In genomic region chr2:47072018-47072691, GRCh38 we compare ENCODE assay signal across 8 cellular contexts.
DNase-seq lines count a peak whose midpoint lies in the region; ATAC-seq and TF ChIP-seq lines count a peak whose summit lies in the region.

No MANE protein-coding gene starts in this region.

- peak overlapping the region; percentile 58 for H3K9ac ChIP-seq in HCT116 (ENCODE audit: low read length)

- no peak for TF ChIP-seq POLR2A in HCT116 (IDR thresholded peaks at IDR 0.05; ENCODE audit: borderline replicate concordance, extremely low read depth, insufficient read depth, insufficient read length)

- intact Hi-C loops in HCT116 (cut with micrococcal nuclease): no loop called here

- peak overlapping the region; percentile 82 for H3K4me2 ChIP-seq in HCT116 (ENCODE audit: low read length)

- ATAC-seq in HCT116 (no peak), GM21528 (IDR thresholded peaks at IDR 0.05; ENCODE audit: low FRiP score, unreplicated experiment) (no peak), GM19455 (IDR thresholded peaks at IDR 0.05; ENCODE audit: unreplicated experiment) (no peak)

- H3K4me1 ChIP-seq in HCT116 (ENCODE audit: control insufficient read depth in 1 of 2, insufficient read depth in 2 of 2, low read length in 2 of 2) (peaks cover 66 to 100% of the 10 kb centered on the region in 2 experiments), SJSA1 (replicated peaks) (peaks cover 75% of the 10 kb centered on the region), neutrophil (ENCODE audit: control insufficient read depth in 1 of 2, insufficient read depth in 1 of 2, low read depth in 1 of 2, low read length in 1 of 2) (peaks cover 22 to 24% of the 10 kb centered on the region in 2 experiments)

- RAD21 ChIA-PET in HCT116 (lab: Charles Lee; ENCODE audit: low non-redundant PET in 1 of 2, low total read pairs in 2 of 2, uncharacterized antibody in 2 of 2, unreplicated experiment in 2 of 2): interaction anchor here in 1 of 2 experiments (0.8 kb wide), 1 partner anchor 28 kb away, joined by 3 read pairs; no protein-coding TSS in a partner anchor

- TF ChIP-seq CTCF in HCT116 (IDR thresholded peaks at IDR 0.05 in 2 of 3, conservative IDR thresholded peaks at IDR 0.05 in 1 of 3; ENCODE audit: borderline replicate concordance in 1 of 3, insufficient read depth in 1 of 3, low read depth in 2 of 3, low read length in 2 of 3): no peak
- TF ChIP-seq CTCF in neutrophil (IDR thresholded peaks at IDR 0.05): no peak

- H3K27me3 ChIP-seq in HCT116 (ENCODE audit: insufficient read depth, low read length) (no peaks in the 10 kb centered on the region), SJSA1 (replicated peaks) (no peaks in the 10 kb centered on the region), neutrophil (no peaks in the 10 kb centered on the region)

- CTCF ChIA-PET in HCT116 (lab: Charles Lee): no interaction called here

- DNase-seq in HCT116 (ENCODE audit: low read depth, low spot score): no peak
- DNase-seq in SJSA1 (ENCODE audit: low read depth in 1 of 2, low spot score in 2 of 2): peak; percentile 51 to 75
- peak; percentile 54 for DNase-seq in fibroblast of peridontal ligament (ENCODE audit: extremely low read depth)
- DNase-seq in NK-92 treated with Interleukin-12 subunit alpha and Interleukin-12 subunit beta, amount 100 ng/mL, for 24 hours (lab: John Stamatoyannopoulos, UW): no peak
- DNase-seq in NCI-H2081 (lab: John Stamatoyannopoulos, UW): no peak

- H3K4me3 ChIP-seq in HCT116 (replicated peaks in 1 of 2; ENCODE audit: low read depth in 1 of 2, low read length in 2 of 2): no peak overlapping the region
- H3K4me3 ChIP-seq in SJSA1: no peak overlapping the region
- H3K4me3 ChIP-seq in neutrophil (ENCODE audit: low read depth in 1 of 2, low read length in 1 of 2): no peak overlapping the region

- H3K79me2 ChIP-seq in HCT116 (ENCODE audit: insufficient read depth, low read length): peaks cover 86% of the 10 kb centered on the region

- H2AFZ ChIP-seq in HCT116 (ENCODE audit: low read depth, low read length, poor library complexity, severe bottlenecking): no peak overlapping the region

- POLR2A ChIA-PET in HCT116 (lab: Charles Lee): interaction anchor here (1.5 kb wide), 1 partner anchor 16 kb away, joined by 3 read pairs; no protein-coding TSS in a partner anchor

- no peaks in the 10 kb centered on the region for H4K20me1 ChIP-seq in HCT116 (ENCODE audit: insufficient read depth)

- H3K27ac ChIP-seq in HCT116 (ENCODE audit: low read depth, low read length) (peak overlapping the region; percentile 71), SJSA1 (peak overlapping the region; percentile 86), neutrophil (peak overlapping the region; percentile 74)

- H3K36me3 ChIP-seq in HCT116 (ENCODE audit: control insufficient read depth in 1 of 2, insufficient read depth in 2 of 2, low read length in 2 of 2): 0 out of 4 replicates have a peak, but pooled peaks cover 0 to 3% of the 10 kb centered on the region in 2 experiments
- H3K36me3 ChIP-seq in SJSA1: peaks cover 29% of the 10 kb centered on the region
- H3K36me3 ChIP-seq in neutrophil: peaks cover 10% of the 10 kb centered on the region

- no peak for TF ChIP-seq RAD21 in HCT116 (IDR thresholded peaks at IDR 0.05; ENCODE audit: low read depth)

- H3K9me3 ChIP-seq in HCT116 (ENCODE audit: control insufficient read depth in 1 of 2, insufficient read depth in 1 of 2, low read depth in 1 of 2, low read length in 2 of 2): no peaks in the 10 kb centered on the region
- no peaks in the 10 kb centered on the region for H3K9me3 ChIP-seq in SJSA1 (replicated peaks)
- H3K9me3 ChIP-seq in neutrophil: no peaks in the 10 kb centered on the region

- BruUV-seq in HCT116 (replicated peaks; lab: Mats Ljungman, UMichigan): no TSS peak

- H3K9me2 ChIP-seq in HCT116 (ENCODE audit: insufficient read depth): no peaks in the 10 kb centered on the region

TF ChIP-seq in HCT116, 20 proteins besides CTCF, POLR2A, EP300 and RAD21:
- TF ChIP-seq SP1 (IDR thresholded peaks at IDR 0.05; ENCODE audit: low read depth) (no peak), EZH2 (IDR thresholded peaks at IDR 0.05) (no peak), CEBPB (IDR thresholded peaks at IDR 0.05; ENCODE audit: low read depth) (no peak), FOSL1 (IDR thresholded peaks at IDR 0.05; ENCODE audit: low read depth) (no peak), EZH2phosphoT487 (IDR thresholded peaks at IDR 0.05; ENCODE audit: borderline replicate concordance) (no peak), SIN3A (IDR thresholded peaks at IDR 0.05; ENCODE audit: low read depth) (no peak)

Comparison
In these comparisons a context has a peak if more than half of its experiments do, and no peak if none do; other contexts are left out.
1. DNase-seq: peak in SJSA1 (2 of 2) and fibroblast of peridontal ligament (single experiment); none in HCT116 (single experiment), NK-92 treated with Interleukin-12 subunit alpha and Interleukin-12 subunit beta, amount 100 ng/mL, for 24 hours (single experiment) and NCI-H2081 (0 of 2).
2. Peak in every context shown above with its lines, with median percentiles within 50 percentile points of each other: H3K27ac ChIP-seq.